Comparison of ENCODE assay signal across 9 cellular contexts in the genomic region with DNA sequence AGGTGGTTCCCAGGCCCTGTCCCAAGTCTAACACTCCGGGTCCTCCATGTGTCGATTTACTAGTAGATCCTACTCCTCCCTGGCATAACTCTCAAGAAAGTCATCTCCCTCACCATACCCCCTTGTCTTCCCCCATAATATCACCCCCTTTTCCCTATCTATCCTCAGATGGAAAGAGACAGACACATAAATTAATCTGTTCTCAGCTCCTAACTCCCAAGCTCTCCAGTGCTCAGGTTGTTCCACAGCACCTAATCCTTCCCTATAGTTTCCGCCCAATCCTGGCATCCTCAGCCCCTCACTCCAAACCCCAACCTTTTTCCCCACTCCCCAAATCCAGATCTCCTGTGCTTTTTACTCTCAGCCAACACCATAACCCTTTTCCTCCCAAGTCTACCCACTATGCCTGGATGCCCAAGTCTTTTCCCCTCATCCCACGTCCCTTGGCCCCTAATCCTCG. TPM values are rescaled to one million over a fixed set of nuclear protein-coding genes. Genes with fewer than 3 reads are reported as not detected.
DNase-seq lines count a peak whose midpoint lies in the region; ATAC-seq and TF ChIP-seq lines count a peak whose summit lies in the region.
"Had no signal": no experiment of that assay in that cellular context is flagged by ENCODE, and none has a peak within 500 bp of the region (broad histone marks: within the 10 kb centered on the region; RNA-seq: fewer than 3 reads in every experiment).

No MANE protein-coding gene starts in this region.

- H3K27ac ChIP-seq in hepatocyte (peak overlapping the region; percentile 94), smooth muscle cell (ENCODE audit: low read depth) (peak overlapping the region; percentile 81)

- peak overlapping the region; percentile 82 for H3K4me3 ChIP-seq in hepatocyte
- peak overlapping the region; percentile 94 for H3K4me3 ChIP-seq in smooth muscle cell

- CTCF ChIA-PET in WTC11 (lab: Charles Lee) = interaction anchor here (0.5 to 1.3 kb wide), 4 partner anchors 10 to 279 kb away, joined by 3 to 5 read pairs (median 4); a partner anchor contains a TSS

- WGBS in hepatocyte (ENCODE audit: low lambda C conversion rate, missing lambda C conversion rate) = 33% methylated on average over 4 of the region's 5 CpGs
- 37% methylated on average over 5 of the region's 5 CpGs for WGBS in smooth muscle cell (ENCODE audit: low lambda C conversion rate)

- ATAC-seq in WTC11 (peak; percentile 10), GM21528 (IDR thresholded peaks at IDR 0.05; ENCODE audit: low FRiP score, unreplicated experiment) (no peak), GM19397 (IDR thresholded peaks at IDR 0.05; ENCODE audit: unreplicated experiment) (no peak)

- TF ChIP-seq CTCF in HFFc6 (IDR thresholded peaks at IDR 0.05) = no peak
- TF ChIP-seq CTCF in WTC11 (IDR thresholded peaks at IDR 0.05) = no peak
- no peak for TF ChIP-seq CTCF in hepatocyte (IDR thresholded peaks at IDR 0.05; ENCODE audit: poor library complexity)
- no peak for TF ChIP-seq CTCF in smooth muscle cell (IDR thresholded peaks at IDR 0.05; ENCODE audit: borderline replicate concordance, insufficient read depth, poor library complexity, severe bottlenecking)

- H3K36me3 Mint-ChIP-seq in HFFc6 (ENCODE audit: low read depth) (peaks cover 13% of the 10 kb centered on the region; the same call in 1 of the 2 replicates), WTC11 (no peaks in the 10 kb centered on the region)

- H3K9me3 ChIP-seq in hepatocyte (ENCODE audit: low read depth) (no peaks in the 10 kb centered on the region), smooth muscle cell (replicated peaks; ENCODE audit: low read depth) (no peaks in the 10 kb centered on the region)

- H3K9me2 ChIP-seq in hepatocyte (replicated peaks; ENCODE audit: insufficient read depth) = no peaks in the 10 kb centered on the region

- H4K20me1 ChIP-seq in hepatocyte (ENCODE audit: insufficient read depth, poor library complexity, severe bottlenecking) = peaks cover 51% of the 10 kb centered on the region
- peaks cover 54% of the 10 kb centered on the region for H4K20me1 ChIP-seq in smooth muscle cell (ENCODE audit: low read depth)

- peaks cover 56% of the 10 kb centered on the region for H3K79me2 ChIP-seq in hepatocyte
- peaks cover 58% of the 10 kb centered on the region for H3K79me2 ChIP-seq in smooth muscle cell (ENCODE audit: low read depth)

- peaks cover 5% of the 10 kb centered on the region for H3F3A ChIP-seq in smooth muscle cell (ENCODE audit: low read depth)

- no peaks in the 10 kb centered on the region for H3K27me3 ChIP-seq in hepatocyte
- no peaks in the 10 kb centered on the region for H3K27me3 ChIP-seq in smooth muscle cell (ENCODE audit: low read depth)

- H3K4me1 Mint-ChIP-seq in HFFc6 (ENCODE audit: low read depth) (peaks cover 37% of the 10 kb centered on the region), WTC11 (peaks cover 24% of the 10 kb centered on the region)

- no peak for DNase-seq in HFFc6
- DNase-seq in WTC11 (ENCODE audit: low spot score) = no peak
- DNase-seq in hepatocyte (ENCODE audit: low spot score) = no peak
- no peak for DNase-seq in smooth muscle cell (lab: John Stamatoyannopoulos, UW; ENCODE audit: unreplicated experiment)
- no peak for DNase-seq in DMS53 (lab: John Stamatoyannopoulos, UW)
- no peak for DNase-seq in nucleus accumbens (lab: John Stamatoyannopoulos, UW)
- DNase-seq: stimulated activated CD4-positive, alpha-beta T cell treated with anti-CD3 and anti-CD28 coated beads, Interleukin-2, amount 100 ng/mL, for 24 hours had no signal

- no peaks in the 10 kb centered on the region for H3K9me3 Mint-ChIP-seq in HFFc6
- no peaks in the 10 kb centered on the region for H3K9me3 Mint-ChIP-seq in WTC11

- H3K4me1 ChIP-seq in hepatocyte (ENCODE audit: insufficient read depth) = peaks cover 9% of the 10 kb centered on the region
- peaks cover 16% of the 10 kb centered on the region for H3K4me1 ChIP-seq in smooth muscle cell (ENCODE audit: low read depth)

- peak overlapping the region; percentile 94 for H3K9ac ChIP-seq in smooth muscle cell (ENCODE audit: low read depth)

- H3K4me2 ChIP-seq in hepatocyte (peak overlapping the region; percentile 82), smooth muscle cell (peak overlapping the region; percentile 100)

- H3K27ac Mint-ChIP-seq in HFFc6 = peak overlapping the region; percentile 81
- H3K27ac Mint-ChIP-seq in WTC11 = peak overlapping the region; percentile 10; the same call in 1 of the 2 replicates

- H3K36me3 ChIP-seq in hepatocyte (replicated peaks; ENCODE audit: insufficient read depth, low read depth) = no peaks in the 10 kb centered on the region
- H3K36me3 ChIP-seq in smooth muscle cell (ENCODE audit: low read depth) = no peaks in the 10 kb centered on the region

- H2AFZ ChIP-seq in hepatocyte = peak overlapping the region; percentile 54
- H2AFZ ChIP-seq in smooth muscle cell (ENCODE audit: low read depth) = peak overlapping the region; percentile 94

- POLR2A ChIA-PET in WTC11 (lab: Charles Lee) = interaction anchor here (0.8 kb wide), 1 partner anchor 349 kb away, joined by 3 read pairs; no protein-coding TSS in a partner anchor

- H3K27me3 Mint-ChIP-seq in HFFc6 (ENCODE audit: insufficient read depth) = no peaks in the 10 kb centered on the region; the same call in 1 of the 2 replicates
- H3K27me3 Mint-ChIP-seq in WTC11 (ENCODE audit: low read depth) = no peaks in the 10 kb centered on the region; the same call in 1 of the 2 replicates

- H3K4me3 Mint-ChIP-seq in HFFc6 = peak overlapping the region; percentile 95
- peak overlapping the region; percentile 97 for H3K4me3 Mint-ChIP-seq in WTC11

TF ChIP-seq in WTC11, 78 proteins besides CTCF, POLR2A, EP300 and RAD21:
- TF ChIP-seq ZNF671 (CRISPR knock-in tag; IDR thresholded peaks at IDR 0.05) (no peak), ZNF232 (CRISPR knock-in tag; IDR thresholded peaks at IDR 0.05) (no peak), ELF4 (CRISPR knock-in tag; IDR thresholded peaks at IDR 0.05; ENCODE audit: low read depth) (no peak)

RNA-seq across cellular contexts. Expression of a gene that starts 0.8 kb away (rescaled TPM):
- total RNA-seq in HFFc6 (2021; fragmentation: NEBNext Ultra II Directional; extraction: Animal tissue kit (Norgen Biotek cat#: 25700)) = 10 to 100 TPM; 56.0 to 65.1 (median 59.4) TPM
- 60.4 to 75.5 TPM (median 63.9 TPM) in 3 replicates for total RNA-seq in WTC11 (2021)
- 55.0 and 61.3 TPM in 2 replicates for total RNA-seq in hepatocyte
- polyA plus RNA-seq in hepatocyte = 12.7 and 17.8 TPM in 2 replicates
- total RNA-seq in smooth muscle cell = 23.9 and 24.5 TPM in 2 replicates
- polyA plus RNA-seq in smooth muscle cell = 7.5 and 9.0 TPM in 2 replicates
